Comparison of ENCODE assay signal across 8 cellular contexts in genomic region chr2:26764078-26764887, GRCh38. TPM values are rescaled to one million over a fixed set of nuclear protein-coding genes. Genes with fewer than 3 reads are reported as not detected.
DNase-seq lines count a peak whose midpoint lies in the region; ATAC-seq and TF ChIP-seq lines count a peak whose summit lies in the region.

SLC35F6 (plus strand) TSS chr2:26764284; CDS start chr2:26764350, 66 bp downstream.

- H3K9me3 ChIP-seq in HCT116 (ENCODE audit: control insufficient read depth in 1 of 2, insufficient read depth in 1 of 2, low read depth in 1 of 2, low read length in 2 of 2) (no peaks in the 10 kb centered on the region), right atrium auricular region (no peaks in the 10 kb centered on the region)

- peaks cover 45% of the 10 kb centered on the region for H3K79me2 ChIP-seq in HCT116 (ENCODE audit: insufficient read depth, low read length)

- H3K36me3 ChIP-seq in HCT116 (ENCODE audit: control insufficient read depth in 1 of 2, insufficient read depth in 2 of 2, low read length in 2 of 2), result no peaks in the 10 kb centered on the region
- no peaks in the 10 kb centered on the region for H3K36me3 ChIP-seq in right atrium auricular region
- H3K36me3 ChIP-seq in urinary bladder (ENCODE audit: insufficient read depth), result no peaks in the 10 kb centered on the region

- intact Hi-C loops in HCT116 (cut with micrococcal nuclease), result no loop called here

- peak within 1 kb of the TSS; percentile 82 for H3K4me3 ChIP-seq in GM08714 (ENCODE audit: low read length)
- peak within 1 kb of the TSS; percentile 96 to 98 for H3K4me3 ChIP-seq in HCT116 (replicated peaks in 1 of 2; ENCODE audit: low read depth in 1 of 2, low read length in 2 of 2)
- H3K4me3 ChIP-seq in right atrium auricular region, result peak within 1 kb of the TSS; percentile 75 to 86
- H3K4me3 ChIP-seq in urinary bladder (ENCODE audit: low read depth, low read length), result peak within 1 kb of the TSS; percentile 74

- WGBS in urinary bladder, result under 1% methylated on average over 68 of the region's 68 CpGs

- H3K9ac ChIP-seq in HCT116 (ENCODE audit: low read length), result peak within 1 kb of the TSS; percentile 90

- POLR2A ChIA-PET in HCT116 (lab: Charles Lee), result interaction anchor here (0.7 to 1.2 kb wide), 2 partner anchors 9 to 928 kb away, joined by 3 read pairs; no protein-coding TSS in a partner anchor

- peak; percentile 70 for TF ChIP-seq POLR2A in HCT116 (IDR thresholded peaks at IDR 0.05; ENCODE audit: borderline replicate concordance, extremely low read depth, insufficient read depth, insufficient read length)

- peak; percentile 68 for ATAC-seq in HCT116

- H3K9me2 ChIP-seq in HCT116 (ENCODE audit: insufficient read depth), result no peaks in the 10 kb centered on the region

- peaks cover 50 to 63% of the 10 kb centered on the region in 2 experiments for H3K4me1 ChIP-seq in HCT116 (ENCODE audit: control insufficient read depth in 1 of 2, insufficient read depth in 2 of 2, low read length in 2 of 2)
- H3K4me1 ChIP-seq in right atrium auricular region, result peaks cover 0 to 46% of the 10 kb centered on the region in 2 donors
- H3K4me1 ChIP-seq in urinary bladder (ENCODE audit: insufficient read depth), result no peaks in the 10 kb centered on the region

- peak within 1 kb of the TSS; percentile 99 for H3K4me2 ChIP-seq in HCT116 (ENCODE audit: low read length)

- no peak within 1 kb of the TSS for H2AFZ ChIP-seq in HCT116 (ENCODE audit: low read depth, low read length, poor library complexity, severe bottlenecking)

- no peaks in the 10 kb centered on the region for H4K20me1 ChIP-seq in HCT116 (ENCODE audit: insufficient read depth)

- TSS peak; percentile 51 for BruUV-seq in HCT116 (replicated peaks; lab: Mats Ljungman, UMichigan)

- H3K27me3 ChIP-seq in HCT116 (ENCODE audit: insufficient read depth, low read length) (no peaks in the 10 kb centered on the region), right atrium auricular region (no peaks in the 10 kb centered on the region)

- RAD21 ChIA-PET in HCT116 (lab: Charles Lee; ENCODE audit: low non-redundant PET in 1 of 2, low total read pairs in 2 of 2, uncharacterized antibody in 2 of 2, unreplicated experiment in 2 of 2), result no interaction called here

- TF ChIP-seq CTCF in HCT116 (IDR thresholded peaks at IDR 0.05 in 2 of 3, conservative IDR thresholded peaks at IDR 0.05 in 1 of 3; ENCODE audit: borderline replicate concordance in 1 of 3, insufficient read depth in 1 of 3, low read depth in 2 of 3, low read length in 2 of 3) (no peak), right atrium auricular region (IDR thresholded peaks at IDR 0.05) (no peak)

- TF ChIP-seq RAD21 in HCT116 (IDR thresholded peaks at IDR 0.05; ENCODE audit: low read depth), result no peak

- CTCF ChIA-PET in HCT116 (lab: Charles Lee), result no interaction called here

- H3K27ac ChIP-seq in HCT116 (ENCODE audit: low read depth, low read length) (peak within 1 kb of the TSS; percentile 59), right atrium auricular region (peak within 1 kb of the TSS; percentile 91 to 94), urinary bladder (ENCODE audit: low read depth) (peak within 1 kb of the TSS; percentile 73)

- no peak for DNase-seq in HCT116 (ENCODE audit: low read depth, low spot score)
- DNase-seq in NCI-H1048 (lab: John Stamatoyannopoulos, UW), result peak; percentile 63
- DNase-seq in T-helper 2 cell, result peak; percentile 72 to 88 (median 75)
- peak in 56 of 58 donors; percentile 25 to 86 (median 70) for DNase-seq in anterior cingulate cortex (lab: John Stamatoyannopoulos, UW)
- DNase-seq in right atrium auricular region (ENCODE audit: low spot score), result peak; percentile 80
- no peak for DNase-seq in pulmonary artery endothelial cell (ENCODE audit: low read depth, low spot score)

TF ChIP-seq in HCT116, 20 proteins besides CTCF, POLR2A, EP300 and RAD21:
- TF ChIP-seq SRF (IDR thresholded peaks at IDR 0.05; ENCODE audit: low read depth) (no peak), FOSL1 (IDR thresholded peaks at IDR 0.05; ENCODE audit: low read depth) (no peak), REST (IDR thresholded peaks at IDR 0.05; ENCODE audit: low read depth) (no peak), ATF3 (IDR thresholded peaks at IDR 0.05) (no peak), SP1 (IDR thresholded peaks at IDR 0.05; ENCODE audit: low read depth) (no peak), MAX (IDR thresholded peaks at IDR 0.05) (no peak), EGR1 (IDR thresholded peaks at IDR 0.05; ENCODE audit: low read depth) (no peak), CEBPB (IDR thresholded peaks at IDR 0.05; ENCODE audit: low read depth) (no peak), CBX3 (IDR thresholded peaks at IDR 0.05; ENCODE audit: low read depth) (no peak), POLR2AphosphoS5 (IDR thresholded peaks at IDR 0.05; ENCODE audit: low read depth, low read length) (peak; percentile 85), ELF1 (IDR thresholded peaks at IDR 0.05; ENCODE audit: borderline replicate concordance, low read depth) (no peak), JUND (IDR thresholded peaks at IDR 0.05) (no peak), EZH2 (IDR thresholded peaks at IDR 0.05) (no peak), YY1 (IDR thresholded peaks at IDR 0.05; ENCODE audit: extremely low read depth, insufficient replicate concordance, low read depth, low read length) (no peak), EZH2phosphoT487 (IDR thresholded peaks at IDR 0.05; ENCODE audit: borderline replicate concordance) (no peak), ZNF274 (IDR thresholded peaks at IDR 0.05; ENCODE audit: low read depth, low read length) (no peak), ZFX (IDR thresholded peaks at IDR 0.05) (peak; percentile 87), TCF7L2 (IDR thresholded peaks at IDR 0.05; ENCODE audit: borderline replicate concordance, extremely low read depth, insufficient read depth, insufficient read length) (no peak)

RNA-seq across cellular contexts. Expression of gene SLC35F6, which starts in this region (rescaled TPM):
- total RNA-seq in HCT116 (2021; ENCODE audit: unreplicated experiment) (34.5 TPM), right atrium auricular region (10 to 100 TPM; 34.2 to 55.7 TPM), pulmonary artery endothelial cell (21.9 and 33.6 TPM in 2 replicates), urinary bladder (12.4 TPM)
- polyA plus RNA-seq in HCT116 (2012), result 25.5 and 30.3 TPM in 2 replicates
- 18.8 TPM for polyA plus RNA-seq in urinary bladder

Comparison
In these comparisons a context has a peak if more than half of its experiments do, and no peak if none do; other contexts are left out.
1. DNase-seq: peak in NCI-H1048 (single experiment), T-helper 2 cell (5 of 5), anterior cingulate cortex (56 of 58) and right atrium auricular region (single experiment); none in HCT116 (single experiment) and pulmonary artery endothelial cell (single experiment).
2. Peak in every context shown above with its lines, with median percentiles within 50 percentile points of each other: H3K4me3 ChIP-seq and H3K27ac ChIP-seq.